In genomic region chr2:134927195-134927594, GRCh38 we compare ENCODE assay signal across 14 cellular contexts. TPM values are rescaled to one million over a fixed set of nuclear protein-coding genes. Genes with fewer than 3 reads are reported as not detected.
DNase-seq lines count a peak whose midpoint lies in the region; ATAC-seq and TF ChIP-seq lines count a peak whose summit lies in the region.
"Had no signal": no experiment of that assay in that cellular context is flagged by ENCODE, and none has a peak within 500 bp of the region (broad histone marks: within the 10 kb centered on the region; RNA-seq: fewer than 3 reads in every experiment).

No MANE protein-coding gene starts in this region.

- H3K4me1 ChIP-seq in GM23248 (ENCODE audit: insufficient read depth), result peaks cover 20% of the 10 kb centered on the region
- peaks cover 15% of the 10 kb centered on the region for H3K4me1 ChIP-seq in foreskin keratinocyte

- no peak overlapping the region for H2AFZ ChIP-seq in GM23248

- WGBS in GM23248 (ENCODE audit: low coverage in 1 of 2, low lambda C conversion rate in 2 of 2, missing lambda C conversion rate in 2 of 2), 2 experiments, result 94 to 95% methylated on average over 3 of the region's 3 CpGs

- H3K27ac ChIP-seq in GM23248 (no peak overlapping the region), foreskin keratinocyte (no peak overlapping the region)
- H3K27ac ChIP-seq: ascending aorta, VCaP had no signal

- peaks cover 100% of the 10 kb centered on the region for H3K79me2 ChIP-seq in GM23248 (ENCODE audit: insufficient read depth)

- no peaks in the 10 kb centered on the region for H3K36me3 ChIP-seq in GM23248 (ENCODE audit: low read depth)

- DNase-seq in A172 (ENCODE audit: low spot score) (peak; percentile 9), GM23248 (peak; percentile 58), amniotic epithelial cell (ENCODE audit: low read depth) (peak; percentile 70), foreskin keratinocyte (peak; percentile 33 to 62), middle frontal gyrus (ENCODE audit: extremely low spot score, low spot score) (no peak), HPDE6-E6E7 (ENCODE audit: extremely low spot score) (no peak)
- DNase-seq: kidney, MM.1S, NCI-H2227 treated with DMSO at 0.1 percent for 48 hours, RPMI8226 had no signal

- H3K9me2 ChIP-seq in GM23248 (ENCODE audit: insufficient read depth), result no peaks in the 10 kb centered on the region

- H3F3A ChIP-seq in GM23248 (ENCODE audit: insufficient read depth), result peaks cover 21% of the 10 kb centered on the region

- H3K27me3 ChIP-seq in GM23248 (replicated peaks; ENCODE audit: insufficient read depth), result no peaks in the 10 kb centered on the region
- no peaks in the 10 kb centered on the region for H3K27me3 ChIP-seq in foreskin keratinocyte
- H3K27me3 ChIP-seq: ascending aorta had no signal

- no peak overlapping the region for H3K4me3 ChIP-seq in GM23248
- H3K4me3 ChIP-seq: ascending aorta had no signal

- no peak overlapping the region for H3K4me2 ChIP-seq in GM23248 (ENCODE audit: unreplicated experiment)

- TF ChIP-seq CTCF in foreskin keratinocyte (conservative IDR thresholded peaks at IDR 0.05), result no peak

- no peak overlapping the region for H3K9ac ChIP-seq in GM23248

- no peaks in the 10 kb centered on the region for H3K9me3 ChIP-seq in GM23248 (ENCODE audit: low read depth)
- H3K9me3 ChIP-seq: ascending aorta had no signal

- H4K20me1 ChIP-seq in GM23248 (ENCODE audit: insufficient read depth), result peaks cover 42% of the 10 kb centered on the region; the same call in 1 of the 2 replicates

- in situ Hi-C loops in GM23248 (cut with MboI), result no loop called here

- ATAC-seq in foreskin keratinocyte (peak; percentile 94), GM18861 (IDR thresholded peaks at IDR 0.05; ENCODE audit: unreplicated experiment) (no peak), HG03196 (IDR thresholded peaks at IDR 0.05; ENCODE audit: unreplicated experiment) (no peak)

RNA-seq across cellular contexts. Expression of gene CCNT2, which starts 8.6 kb away (rescaled TPM):
- total RNA-seq in A172 (2014; rRNA removed; shearing (Covaris generic)), result 16.3 and 22.8 TPM in 2 replicates
- 15.0 and 15.7 TPM in 2 replicates for total RNA-seq in GM23248 (2014; rRNA removed; shearing (Covaris generic))
- polyA plus RNA-seq in GM23248 (2016; fragmentation: Nextera tagmentation; extraction: Ambion mirVana) (15.5 and 16.6 TPM in 2 replicates), foreskin keratinocyte (3.1 and 3.5 TPM in 2 replicates)
- total RNA-seq in foreskin keratinocyte, result 17.1 and 18.3 TPM in 2 replicates

Comparison
In these comparisons a context has a peak if more than half of its experiments do, and no peak if none do; other contexts are left out.
1. DNase-seq: peak in A172 (single experiment), GM23248 (single experiment), amniotic epithelial cell (single experiment) and foreskin keratinocyte (2 of 2); none in middle frontal gyrus (single experiment) and HPDE6-E6E7 (single experiment).